21 cellular contexts compared by ENCODE assay signal in genomic region chr22:39610766-39611165, GRCh38. TPM values are rescaled to one million over a fixed set of nuclear protein-coding genes. Genes with fewer than 3 reads are reported as not detected.
A peak's percentile ranks its signal among the peaks of the same experiment; 100 is the strongest.
DNase-seq lines count a peak whose midpoint lies in the region; ATAC-seq, FAIRE-seq and TF ChIP-seq lines count a peak whose summit lies in the region.
"Had no signal": no experiment of that assay in that cellular context is flagged by ENCODE, and none has a peak within 500 bp of the region (broad histone marks: within the 10 kb centered on the region; RNA-seq: fewer than 3 reads in every experiment).

No MANE protein-coding gene starts in this region.

- no peak overlapping the region; a peak in 1 of 22 replicates for H3K9ac ChIP-seq in BLaER1 treated with 17β-estradiol and CSF1 and Interleukin-3, amounts not matched to agents 10 nM and 100 nM
- no peak overlapping the region for H3K9ac ChIP-seq in neuronal stem cell (ENCODE audit: low read depth, low read length, poor library complexity)
- H3K9ac ChIP-seq: KMS-11 had no signal

- no peaks in the 10 kb centered on the region; a peak in 1 of 22 replicates for H3K27me3 ChIP-seq in BLaER1 treated with 17β-estradiol and CSF1 and Interleukin-3, amounts not matched to agents 10 nM and 100 nM
- H3K27me3 ChIP-seq in neuronal stem cell (ENCODE audit: control insufficient read depth in 3 of 3, insufficient read depth in 3 of 3, low read depth in 1 of 3, low read length in 3 of 3) = no peaks in the 10 kb centered on the region
- H3K27me3 ChIP-seq: BE2C had no signal

- H2BK120ac ChIP-seq in neuronal stem cell (ENCODE audit: low read depth, low read length) = no peak overlapping the region

- H2BK12ac ChIP-seq in neuronal stem cell (ENCODE audit: low read length) = no peak overlapping the region

- H3K27ac ChIP-seq in BLaER1 treated with 17β-estradiol and CSF1 and Interleukin-3, amounts not matched to agents 10 nM and 100 nM = peak overlapping the region in 3 of 11 experiments; percentile 66 to 71 (median 70); a peak in 5 of 22 replicates
- H3K27ac ChIP-seq in neuronal stem cell (replicated peaks; ENCODE audit: low read length) = no peak overlapping the region
- H3K27ac ChIP-seq: HL-60, KMS-11 had no signal

- TF ChIP-seq CTCF in GM10248 (IDR thresholded peaks at IDR 0.05; ENCODE audit: control extremely low read depth, extremely low read depth, low read depth, missing control alignments) = no peak

- FAIRE-seq in urothelium cell line (lab: Jason Lieb, UNC) = peak; percentile 27

- no peaks in the 10 kb centered on the region for H3K36me3 ChIP-seq in BLaER1 treated with 17β-estradiol and CSF1 and Interleukin-3, amounts not matched to agents 10 nM and 100 nM
- H3K36me3 ChIP-seq in neuronal stem cell (replicated peaks in 1 of 2; ENCODE audit: control insufficient read depth in 2 of 2, insufficient read depth in 2 of 2, low read length in 2 of 2) = no peaks in the 10 kb centered on the region
- H3K36me3 ChIP-seq: BE2C, HAP-1 had no signal

- peaks cover 30 to 69% (median 64%) of the 10 kb centered on the region in 10 experiments for H3K4me1 ChIP-seq in BLaER1 treated with 17β-estradiol and CSF1 and Interleukin-3, amounts not matched to agents 10 nM and 100 nM
- peaks cover 0 to 3% of the 10 kb centered on the region in 2 donors for H3K4me1 ChIP-seq in neuronal stem cell (ENCODE audit: control insufficient read depth in 2 of 2, insufficient read depth in 1 of 2, low read depth in 1 of 2, low read length in 2 of 2)
- H3K4me1 ChIP-seq: BE2C, HAP-1 had no signal

- H4K20me1 ChIP-seq in BLaER1 treated with 17β-estradiol and CSF1 and Interleukin-3, amounts not matched to agents 10 nM and 100 nM = peaks cover 0 to 6% (median 0%) of the 10 kb centered on the region in 11 experiments; a peak in 1 of 22 replicates

- H3K14ac ChIP-seq in neuronal stem cell (ENCODE audit: low read length) = no peak overlapping the region

- TF ChIP-seq RAD21 in Ishikawa (IDR thresholded peaks at IDR 0.05; ENCODE audit: low read depth) = no peak

- no peak overlapping the region for H2AK5ac ChIP-seq in neuronal stem cell (ENCODE audit: low read depth, low read length)

- H3K9me3 ChIP-seq in BLaER1 treated with 17β-estradiol and CSF1 and Interleukin-3, amounts not matched to agents 10 nM and 100 nM (replicated peaks in 1 of 11) = peaks cover 0 to 28% (median 9%) of the 10 kb centered on the region in 11 experiments; a peak in 15 of 22 replicates
- no peaks in the 10 kb centered on the region for H3K9me3 ChIP-seq in neuronal stem cell (replicated peaks in 1 of 2; ENCODE audit: control insufficient read depth in 2 of 2, insufficient read depth in 1 of 2, low read depth in 1 of 2, low read length in 2 of 2)
- H3K9me3 ChIP-seq: BE2C, HAP-1 had no signal

- H4K8ac ChIP-seq in neuronal stem cell (ENCODE audit: low read depth, low read length) = no peak overlapping the region

- no peak overlapping the region for H2AFZ ChIP-seq in neuronal stem cell (ENCODE audit: low read length)

- H3K79me1 ChIP-seq in neuronal stem cell (ENCODE audit: low read depth, low read length) = no peaks in the 10 kb centered on the region

- peak overlapping the region in 9 of 11 experiments; percentile 25 to 94 (median 86); a peak in 18 of 22 replicates for H3K4me2 ChIP-seq in BLaER1 treated with 17β-estradiol and CSF1 and Interleukin-3, amounts not matched to agents 10 nM and 100 nM
- no peak overlapping the region for H3K4me2 ChIP-seq in neuronal stem cell (ENCODE audit: insufficient read depth, low read length, poor library complexity, severe bottlenecking)
- H3K4me2 ChIP-seq: KMS-11 had no signal

- POLR2A ChIA-PET in GM10248 (lab: Yijun Ruan, JAX) = no interaction called here

- DNase-seq in neuronal stem cell (ENCODE audit: low spot score) = no peak
- DNase-seq in urothelium cell line (ENCODE audit: low spot score) = no peak
- no peak for DNase-seq in GM10248 (ENCODE audit: extremely low spot score)
- no peak for DNase-seq in left lobe of liver (ENCODE audit: low spot score)
- DNase-seq in NCI-H774 (lab: John Stamatoyannopoulos, UW) = no peak
- DNase-seq: ACHN; BE2C; CD4-positive, alpha-beta memory T cell; DMS153; DMS79; GDM1; GOT3; HFFc6 had no signal

- no CpG with 5 or more reads among the region's 7 CpGs for WGBS in neuronal stem cell (ENCODE audit: extremely low coverage in 2 of 2, insufficient read length in 2 of 2, insufficient replicate concordance in 1 of 2), 2 donors

- ATAC-seq in left lobe of liver = no peak

- no peak for TF ChIP-seq EP300 in Ishikawa (IDR thresholded peaks at IDR 0.05; ENCODE audit: borderline replicate concordance)

- H4K91ac ChIP-seq in neuronal stem cell (ENCODE audit: low read depth, low read length, poor library complexity) = no peak overlapping the region

- no peak overlapping the region for H3K23ac ChIP-seq in neuronal stem cell (ENCODE audit: low read depth, low read length, poor library complexity)

- H3K18ac ChIP-seq in neuronal stem cell (ENCODE audit: low read length) = peak overlapping the region; percentile 52

- no peak overlapping the region for H3K4me3 ChIP-seq in BLaER1 treated with 17β-estradiol and CSF1 and Interleukin-3, amounts not matched to agents 10 nM and 100 nM
- no peak overlapping the region for H3K4me3 ChIP-seq in neuronal stem cell (ENCODE audit: low read length in 2 of 2)
- H3K4me3 ChIP-seq: HAP-1 had no signal

- CTCF ChIA-PET in GM10248 (lab: Yijun Ruan, JAX) = no interaction called here

- H2BK5ac ChIP-seq in neuronal stem cell (ENCODE audit: low read length) = no peak overlapping the region

- H3K4ac ChIP-seq in neuronal stem cell (ENCODE audit: low read length) = no peak overlapping the region

- no peak overlapping the region for H2BK15ac ChIP-seq in neuronal stem cell (ENCODE audit: low read length)

TF ChIP-seq in Ishikawa, 13 proteins besides CTCF, POLR2A, EP300 and RAD21:
- TF ChIP-seq YY1 (IDR thresholded peaks at IDR 0.05; ENCODE audit: low read depth) = no peak
- TF ChIP-seq, protein P1, sequence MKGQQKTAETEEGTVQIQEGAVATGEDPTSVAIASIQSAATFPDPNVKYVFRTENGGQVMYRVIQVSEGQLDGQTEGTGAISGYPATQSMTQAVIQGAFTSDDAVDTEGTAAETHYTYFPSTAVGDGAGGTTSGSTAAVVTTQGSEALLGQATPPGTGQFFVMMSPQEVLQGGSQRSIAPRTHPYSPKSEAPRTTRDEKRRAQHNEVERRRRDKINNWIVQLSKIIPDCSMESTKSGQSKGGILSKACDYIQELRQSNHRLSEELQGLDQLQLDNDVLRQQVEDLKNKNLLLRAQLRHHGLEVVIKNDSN (IDR thresholded peaks at IDR 0.05) = peak; percentile 71
- no peak for TF ChIP-seq CEBPB (IDR thresholded peaks at IDR 0.05)

RNA-seq across cellular contexts. Expression of gene CACNA1I, which starts 40.2 kb away (rescaled TPM):
- polyA plus RNA-seq in neuronal stem cell (2013, experiment 1 of 2) = 0.21 TPM
- 0.18 TPM for polyA plus RNA-seq in neuronal stem cell (2013, experiment 2 of 2)
- 0.05 TPM for total RNA-seq in left lobe of liver
- total RNA-seq: Daoy, HFFc6, HT1080 had no signal
- polyA plus RNA-seq: CD14-positive monocyte had no signal
